Comparison of ENCODE assay signal across 21 cellular contexts in genomic region chr5:117131876-117132275, GRCh38.
DNase-seq lines count a peak whose midpoint lies in the region; ATAC-seq lines count a peak whose summit lies in the region.
"Had no signal": no experiment of that assay in that cellular context is flagged by ENCODE, and none has a peak within 500 bp of the region (broad histone marks: within the 10 kb centered on the region; RNA-seq: fewer than 3 reads in every experiment).

No MANE protein-coding gene starts in this region.

- H2BK15ac ChIP-seq in mesendoderm (replicated peaks; ENCODE audit: low read depth) = peak overlapping the region; percentile 57

- H3K4me1 ChIP-seq in mesendoderm (ENCODE audit: control insufficient read depth, low read depth, low read length) (no peaks in the 10 kb centered on the region), HAP-1 (no peaks in the 10 kb centered on the region; the same call in 1 of the 2 replicates)
- H3K4me1 ChIP-seq: BE2C had no signal

- H3K4me2 ChIP-seq in mesendoderm (ENCODE audit: low read length) = no peak overlapping the region

- H3K79me2 ChIP-seq in mesendoderm (ENCODE audit: control insufficient read depth, insufficient read depth, low read length) = no peaks in the 10 kb centered on the region

- no peak overlapping the region for H3K27ac ChIP-seq in mesendoderm (ENCODE audit: low read depth, low read length)
- H3K27ac ChIP-seq: brain microvascular endothelial cell, RWPE1 had no signal

- H3K9me3 ChIP-seq in HAP-1 = no peaks in the 10 kb centered on the region
- H3K9me3 ChIP-seq: BE2C had no signal

- peak; percentile 17 for DNase-seq in COLO829 (ENCODE audit: low spot score)
- peak; percentile 32 for DNase-seq in NCI-H446 treated with DMSO at 0.1 percent for 48 hours (lab: John Stamatoyannopoulos, UW)
- DNase-seq in epidermal melanocyte (ENCODE audit: insufficient read length, low spot score) = peak; percentile 16
- no peak for DNase-seq in mesendoderm
- no peak for DNase-seq in mesenteric fat pad (ENCODE audit: low spot score)
- no peak for DNase-seq in HAP-1 (ENCODE audit: low spot score in 2 of 2)
- no peak for DNase-seq in left cardiac atrium
- DNase-seq: activated CD4-positive, alpha-beta T cell treated with anti-CD3 and anti-CD28 coated beads, Interleukin-2, amount 10 ng/mL, durations not matched to agents 7 days and 5 days; amniotic stem cell; BE2C; brain microvascular endothelial cell; CD8-positive, alpha-beta memory T cell; dorsolateral prefrontal cortex; hippocampal formation; NCI-H2081 treated with DMSO at 0.1 percent for 48 hours; stimulated activated naive B cell treated with anti-CD40 and anti-IgM and Interleukin-4, amounts not matched to agents 10 μg/mL and 1 μg/mL and 100 μg/mL, for 72 hours; substantia nigra; T-cell had no signal

- H3K27me3 ChIP-seq in mesendoderm (ENCODE audit: insufficient read depth, low read length, poor library complexity) = no peaks in the 10 kb centered on the region
- no peaks in the 10 kb centered on the region for H3K27me3 ChIP-seq in HAP-1 (ENCODE audit: low read depth)
- H3K27me3 ChIP-seq: BE2C, brain microvascular endothelial cell had no signal

- no peak overlapping the region for H3K23ac ChIP-seq in mesendoderm (ENCODE audit: low read length)

- H3K4ac ChIP-seq in mesendoderm (ENCODE audit: low read depth, low read length) = no peak overlapping the region

- no peak overlapping the region for H2BK120ac ChIP-seq in mesendoderm (ENCODE audit: low read depth, low read length)

- H3K4me3 ChIP-seq in mesendoderm (ENCODE audit: low read length) = no peak overlapping the region
- H3K4me3 ChIP-seq in HAP-1 = no peak overlapping the region
- H3K4me3 ChIP-seq: dorsolateral prefrontal cortex had no signal

- H2AK5ac ChIP-seq in mesendoderm (ENCODE audit: low read length) = no peak overlapping the region

- ATAC-seq in GM19324 (IDR thresholded peaks at IDR 0.05; ENCODE audit: low FRiP score, unreplicated experiment) (no peak), left cardiac atrium (no peak)
- ATAC-seq: left lobe of liver; stimulated activated naive B cell treated with anti-CD40 and anti-IgM and Interleukin-4, amounts not matched to agents 10 μg/mL and 1 μg/mL and 100 μg/mL, for 72 hours; T-cell had no signal

- H3K36me3 ChIP-seq in mesendoderm (ENCODE audit: control insufficient read depth, insufficient read depth, low read length) (no peaks in the 10 kb centered on the region), HAP-1 (replicated peaks) (no peaks in the 10 kb centered on the region)
- H3K36me3 ChIP-seq: BE2C, brain microvascular endothelial cell had no signal

- H3K9ac ChIP-seq in mesendoderm (ENCODE audit: low read length) = no peak overlapping the region

- H3K18ac ChIP-seq in mesendoderm (ENCODE audit: low read length) = no peak overlapping the region

- no peak overlapping the region for H3K56ac ChIP-seq in mesendoderm (ENCODE audit: low read length)

- intact Hi-C loops in left cardiac atrium (cut with DNase I) = no loop called here

- no peak overlapping the region for H2BK5ac ChIP-seq in mesendoderm (ENCODE audit: low read length)

- no peaks in the 10 kb centered on the region for H3K79me1 ChIP-seq in mesendoderm (ENCODE audit: low read length)

- no peak overlapping the region for H4K5ac ChIP-seq in mesendoderm (ENCODE audit: low read length)

- in situ Hi-C loops in HAP-1 (cut with MboI; ENCODE audit: low sequenced_read_pairs) = no loop called here

- H4K8ac ChIP-seq in mesendoderm (ENCODE audit: low read depth, low read length) = no peak overlapping the region

Comparison
In these comparisons a context has a peak if more than half of its experiments do, and no peak if none do; other contexts are left out.
1. DNase-seq: peak in COLO829 (single experiment), NCI-H446 treated with DMSO at 0.1 percent for 48 hours (single experiment) and epidermal melanocyte (single experiment); none in mesendoderm (single experiment), mesenteric fat pad (single experiment), HAP-1 (0 of 2) and left cardiac atrium (single experiment).